1 cellular context compared by ENCODE assay signal in the genomic region with DNA sequence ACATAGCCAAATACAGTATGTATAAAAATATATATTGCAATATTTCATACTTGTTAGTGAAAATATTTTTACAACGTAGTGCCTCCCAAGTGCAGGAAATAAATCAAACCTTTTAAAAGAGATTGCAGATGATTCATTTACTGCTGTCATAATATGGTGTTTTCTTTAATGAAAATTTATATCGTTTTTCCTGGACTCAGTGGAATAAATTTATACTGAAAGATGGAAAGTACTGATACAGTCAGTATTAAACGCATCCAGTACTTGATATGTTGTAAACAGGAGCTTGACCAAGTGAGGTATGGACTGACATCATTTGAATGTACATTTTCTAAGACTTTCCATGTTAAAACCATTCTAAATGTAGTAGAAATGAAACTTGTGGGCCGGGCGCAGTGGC.
TF ChIP-seq lines count a peak whose summit lies in the region.

No MANE protein-coding gene starts in this region.

TF ChIP-seq in GM23338, 12 proteins besides CTCF, POLR2A, EP300 and RAD21 (continued from another document):
- TF ChIP-seq EZH2 (IDR thresholded peaks at IDR 0.05; ENCODE audit: low read depth, unreplicated experiment) (no peak), POLR2AphosphoS5 (IDR thresholded peaks at IDR 0.05; ENCODE audit: low read depth) (no peak), ZNF331 (CRISPR knock-in tag; IDR thresholded peaks at IDR 0.05; ENCODE audit: low read depth) (no peak)
- TF ChIP-seq, protein P1, sequence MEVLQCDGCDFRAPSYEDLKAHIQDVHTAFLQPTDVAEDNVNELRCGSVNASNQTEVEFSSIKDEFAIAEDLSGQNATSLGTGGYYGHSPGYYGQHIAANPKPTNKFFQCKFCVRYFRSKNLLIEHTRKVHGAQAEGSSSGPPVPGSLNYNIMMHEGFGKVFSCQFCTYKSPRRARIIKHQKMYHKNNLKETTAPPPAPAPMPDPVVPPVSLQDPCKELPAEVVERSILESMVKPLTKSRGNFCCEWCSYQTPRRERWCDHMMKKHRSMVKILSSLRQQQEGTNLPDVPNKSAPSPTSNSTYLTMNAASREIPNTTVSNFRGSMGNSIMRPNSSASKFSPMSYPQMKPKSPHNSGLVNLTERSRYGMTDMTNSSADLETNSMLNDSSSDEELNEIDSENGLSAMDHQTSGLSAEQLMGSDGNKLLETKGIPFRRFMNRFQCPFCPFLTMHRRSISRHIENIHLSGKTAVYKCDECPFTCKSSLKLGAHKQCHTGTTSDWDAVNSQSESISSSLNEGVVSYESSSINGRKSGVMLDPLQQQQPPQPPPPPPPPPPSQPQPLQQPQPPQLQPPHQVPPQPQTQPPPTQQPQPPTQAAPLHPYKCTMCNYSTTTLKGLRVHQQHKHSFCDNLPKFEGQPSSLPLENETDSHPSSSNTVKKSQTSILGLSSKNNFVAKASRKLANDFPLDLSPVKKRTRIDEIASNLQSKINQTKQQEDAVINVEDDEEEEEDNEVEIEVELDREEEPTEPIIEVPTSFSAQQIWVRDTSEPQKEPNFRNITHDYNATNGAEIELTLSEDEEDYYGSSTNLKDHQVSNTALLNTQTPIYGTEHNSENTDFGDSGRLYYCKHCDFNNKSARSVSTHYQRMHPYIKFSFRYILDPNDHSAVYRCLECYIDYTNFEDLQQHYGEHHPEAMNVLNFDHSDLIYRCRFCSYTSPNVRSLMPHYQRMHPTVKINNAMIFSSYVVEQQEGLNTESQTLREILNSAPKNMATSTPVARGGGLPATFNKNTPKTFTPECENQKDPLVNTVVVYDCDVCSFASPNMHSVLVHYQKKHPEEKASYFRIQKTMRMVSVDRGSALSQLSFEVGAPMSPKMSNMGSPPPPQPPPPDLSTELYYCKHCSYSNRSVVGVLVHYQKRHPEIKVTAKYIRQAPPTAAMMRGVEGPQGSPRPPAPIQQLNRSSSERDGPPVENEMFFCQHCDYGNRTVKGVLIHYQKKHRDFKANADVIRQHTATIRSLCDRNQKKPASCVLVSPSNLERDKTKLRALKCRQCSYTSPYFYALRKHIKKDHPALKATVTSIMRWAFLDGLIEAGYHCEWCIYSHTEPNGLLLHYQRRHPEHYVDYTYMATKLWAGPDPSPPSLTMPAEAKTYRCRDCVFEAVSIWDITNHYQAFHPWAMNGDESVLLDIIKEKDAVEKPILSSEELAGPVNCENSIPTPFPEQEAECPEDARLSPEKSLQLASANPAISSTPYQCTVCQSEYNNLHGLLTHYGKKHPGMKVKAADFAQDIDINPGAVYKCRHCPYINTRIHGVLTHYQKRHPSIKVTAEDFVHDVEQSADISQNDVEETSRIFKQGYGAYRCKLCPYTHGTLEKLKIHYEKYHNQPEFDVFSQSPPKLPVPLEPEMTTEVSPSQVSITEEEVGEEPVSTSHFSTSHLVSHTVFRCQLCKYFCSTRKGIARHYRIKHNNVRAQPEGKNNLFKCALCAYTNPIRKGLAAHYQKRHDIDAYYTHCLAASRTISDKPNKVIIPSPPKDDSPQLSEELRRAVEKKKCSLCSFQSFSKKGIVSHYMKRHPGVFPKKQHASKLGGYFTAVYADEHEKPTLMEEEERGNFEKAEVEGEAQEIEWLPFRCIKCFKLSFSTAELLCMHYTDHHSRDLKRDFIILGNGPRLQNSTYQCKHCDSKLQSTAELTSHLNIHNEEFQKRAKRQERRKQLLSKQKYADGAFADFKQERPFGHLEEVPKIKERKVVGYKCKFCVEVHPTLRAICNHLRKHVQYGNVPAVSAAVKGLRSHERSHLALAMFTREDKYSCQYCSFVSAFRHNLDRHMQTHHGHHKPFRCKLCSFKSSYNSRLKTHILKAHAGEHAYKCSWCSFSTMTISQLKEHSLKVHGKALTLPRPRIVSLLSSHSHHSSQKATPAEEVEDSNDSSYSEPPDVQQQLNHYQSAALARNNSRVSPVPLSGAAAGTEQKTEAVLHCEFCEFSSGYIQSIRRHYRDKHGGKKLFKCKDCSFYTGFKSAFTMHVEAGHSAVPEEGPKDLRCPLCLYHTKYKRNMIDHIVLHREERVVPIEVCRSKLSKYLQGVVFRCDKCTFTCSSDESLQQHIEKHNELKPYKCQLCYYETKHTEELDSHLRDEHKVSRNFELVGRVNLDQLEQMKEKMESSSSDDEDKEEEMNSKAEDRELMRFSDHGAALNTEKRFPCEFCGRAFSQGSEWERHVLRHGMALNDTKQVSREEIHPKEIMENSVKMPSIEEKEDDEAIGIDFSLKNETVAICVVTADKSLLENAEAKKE (CRISPR knock-in tag; IDR thresholded peaks at IDR 0.05), result no peak
- TF ChIP-seq, protein P2, sequence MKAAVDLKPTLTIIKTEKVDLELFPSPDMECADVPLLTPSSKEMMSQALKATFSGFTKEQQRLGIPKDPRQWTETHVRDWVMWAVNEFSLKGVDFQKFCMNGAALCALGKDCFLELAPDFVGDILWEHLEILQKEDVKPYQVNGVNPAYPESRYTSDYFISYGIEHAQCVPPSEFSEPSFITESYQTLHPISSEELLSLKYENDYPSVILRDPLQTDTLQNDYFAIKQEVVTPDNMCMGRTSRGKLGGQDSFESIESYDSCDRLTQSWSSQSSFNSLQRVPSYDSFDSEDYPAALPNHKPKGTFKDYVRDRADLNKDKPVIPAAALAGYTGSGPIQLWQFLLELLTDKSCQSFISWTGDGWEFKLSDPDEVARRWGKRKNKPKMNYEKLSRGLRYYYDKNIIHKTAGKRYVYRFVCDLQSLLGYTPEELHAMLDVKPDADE (IDR thresholded peaks at IDR 0.05), result no peak
